8 cellular contexts compared by ENCODE assay signal in the genomic region with DNA sequence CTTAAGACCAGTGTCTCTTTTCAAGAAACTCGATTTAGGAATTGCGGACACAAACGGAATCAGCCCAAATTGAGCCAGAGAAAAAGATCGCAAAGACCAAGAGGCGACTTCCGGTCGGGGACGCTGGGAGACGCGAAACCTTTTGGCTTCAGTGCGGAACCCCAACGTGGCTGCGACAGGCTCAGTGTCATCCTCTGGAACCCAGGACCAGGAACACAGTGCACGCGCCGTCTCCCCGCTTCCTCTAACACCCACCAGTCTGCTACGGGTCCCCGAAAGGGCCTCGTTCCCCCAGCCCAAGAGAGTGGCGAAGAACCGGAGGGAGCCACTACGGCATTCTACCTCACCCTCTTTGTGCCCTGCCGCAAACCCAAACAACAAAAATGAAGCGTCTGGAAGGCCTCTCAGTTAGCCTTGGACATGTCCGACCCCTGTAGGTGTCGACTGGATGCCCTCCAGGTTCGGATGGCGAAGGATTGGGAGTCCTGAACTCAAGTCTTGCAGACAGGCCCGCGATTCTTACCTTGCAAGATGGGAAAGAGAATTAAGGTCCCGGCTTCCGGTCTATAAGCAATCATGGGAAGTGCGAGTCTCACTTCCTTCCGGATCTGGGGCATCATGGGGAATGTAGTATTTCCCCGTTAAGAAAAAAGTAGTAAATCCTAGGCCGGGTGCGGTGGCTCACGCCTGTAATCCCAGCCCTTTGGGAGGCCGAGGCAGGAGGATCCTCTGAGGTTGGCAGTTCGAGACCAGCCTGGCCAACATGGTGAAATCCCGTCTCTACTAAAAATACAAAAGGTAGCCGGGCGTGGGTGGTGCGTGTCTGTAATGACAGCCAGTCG. TPM values are rescaled to one million over a fixed set of nuclear protein-coding genes. Genes with fewer than 3 reads are reported as not detected.
DNase-seq lines count a peak whose midpoint lies in the region; TF ChIP-seq lines count a peak whose summit lies in the region.

A gene (minus strand): TSS at position 542 of the 842 bp plus-strand sequence. CDS start 949 bp downstream, outside the sequence.

- no peak for TF ChIP-seq EP300 in suprapubic skin (IDR thresholded peaks at IDR 0.05)

- H3K4me1 ChIP-seq in ES-I3 (ENCODE audit: insufficient read depth, low read length) (0 out of 2 replicates have a peak, but pooled peaks cover 4% of the 10 kb centered on the region), suprapubic skin (peaks cover 21% of the 10 kb centered on the region)

- H3K27me3 ChIP-seq in suprapubic skin: no peaks in the 10 kb centered on the region

- TF ChIP-seq CTCF in suprapubic skin (IDR thresholded peaks at IDR 0.05): no peak

- H3K36me3 ChIP-seq in ES-I3 (ENCODE audit: insufficient read depth, low read length): peaks cover 38% of the 10 kb centered on the region
- H3K36me3 ChIP-seq in SK-N-MC (ENCODE audit: insufficient read depth, low read length): peaks cover 48% of the 10 kb centered on the region
- peaks cover 39% of the 10 kb centered on the region for H3K36me3 ChIP-seq in suprapubic skin

- H3K4me3 ChIP-seq in SK-N-MC (peak within 1 kb of the TSS; percentile 95), suprapubic skin (peak within 1 kb of the TSS; percentile 86)

- H3K27ac ChIP-seq in SK-N-MC: peak within 1 kb of the TSS; percentile 97
- peak within 1 kb of the TSS; percentile 91 for H3K27ac ChIP-seq in suprapubic skin

- TF ChIP-seq POLR2A in suprapubic skin (IDR thresholded peaks at IDR 0.05): peak in 1 of 2 donors; percentile 75

- H3K9ac ChIP-seq in ES-I3 (ENCODE audit: low read depth, low read length) (peak within 1 kb of the TSS; percentile 91), SK-N-MC (ENCODE audit: insufficient read length) (peak within 1 kb of the TSS; percentile 100)

- 13% methylated on average over 38 of the region's 46 CpGs for WGBS in suprapubic skin

- H3K9me3 ChIP-seq in ES-I3 (ENCODE audit: control insufficient read depth, insufficient read depth, low read length) (no peaks in the 10 kb centered on the region), SK-N-MC (ENCODE audit: low read depth, low read length) (no peaks in the 10 kb centered on the region), suprapubic skin (no peaks in the 10 kb centered on the region)

- peak; percentile 92 for DNase-seq in HCEC 1CT
- peak; percentile 95 for DNase-seq in MV-4-11 (lab: John Stamatoyannopoulos, UW)
- peak; percentile 95 for DNase-seq in SK-N-MC (ENCODE audit: low read depth, low spot score)
- DNase-seq in activated naive CD4-positive, alpha-beta T cell treated with anti-CD3 and anti-CD28 coated beads, Interleukin-2, amount 50 U/mL, for 16 hours: peak; percentile 73
- peak; percentile 83 for DNase-seq in germinal center (ENCODE audit: low spot score)
- peak; percentile 70 for DNase-seq in non-pigmented ciliary epithelial cell (ENCODE audit: low read depth)
- DNase-seq in suprapubic skin (ENCODE audit: low spot score in 2 of 2): peak; percentile 85

RNA-seq across cellular contexts. Expression of the gene that starts here (rescaled TPM):
- total RNA-seq in suprapubic skin: 1,000 to 10,000 TPM; 1,161 to 1,752 (median 1,687) TPM

Comparison
In these comparisons a context has a peak if more than half of its experiments do, and no peak if none do; other contexts are left out.
1. Peak in every context shown above with its lines: DNase-seq, H3K4me3 ChIP-seq and H3K27ac ChIP-seq.